ENCODE assay signal across 23 cellular contexts in genomic region chr4:99540287-99540939, GRCh38. TPM values are rescaled to one million over a fixed set of nuclear protein-coding genes. Genes with fewer than 3 reads are reported as not detected.
DNase-seq lines count a peak whose midpoint lies in the region; ATAC-seq, FAIRE-seq and TF ChIP-seq lines count a peak whose summit lies in the region.
"Had no signal": no experiment of that assay in that cellular context is flagged by ENCODE, and none has a peak within 500 bp of the region (broad histone marks: within the 10 kb centered on the region; RNA-seq: fewer than 3 reads in every experiment).

No MANE protein-coding gene starts in this region.

- H3K27me3 ChIP-seq in pancreas: no peaks in the 10 kb centered on the region

- H3K4me2 ChIP-seq in A549: peak overlapping the region; percentile 46

- H3K36me3 ChIP-seq in pancreas: no peaks in the 10 kb centered on the region
- H3K36me3 ChIP-seq: BE2C had no signal

- FAIRE-seq in A549 (lab: Jason Lieb, UNC) (no peak), pancreas (lab: Jason Lieb, UNC) (no peak)
- FAIRE-seq: G401.6, GM12878, GM18507, H54 had no signal

- H3K9me3 ChIP-seq in A549: no peaks in the 10 kb centered on the region
- no peaks in the 10 kb centered on the region for H3K9me3 ChIP-seq in pancreas
- H3K9me3 ChIP-seq: BE2C had no signal

- peak overlapping the region; percentile 31 to 46; a peak in 1 of 6 replicates for H3K27ac ChIP-seq in A549
- peak overlapping the region in 1 of 4 donors; percentile 51 for H3K27ac ChIP-seq in pancreas
- H3K27ac ChIP-seq: 22Rv1 had no signal

- intact Hi-C loops in pancreas (cut with DNase I): no loop called here

- TF ChIP-seq CTCF in A549 (IDR thresholded peaks at IDR 0.05) (no peak), pancreas (IDR thresholded peaks at IDR 0.05) (no peak)

- CTCF ChIA-PET in A549 (lab: Yijun Ruan, JAX): no interaction called here

- POLR2A ChIA-PET in A549 (lab: Yijun Ruan, JAX): no interaction called here

- TF ChIP-seq POLR2A in A549 (IDR thresholded peaks at IDR 0.05; ENCODE audit: low read length): no peak

- H3K4me3 ChIP-seq in A549 (no peak overlapping the region), pancreas (no peak overlapping the region)
- H3K4me3 ChIP-seq: GM12878 had no signal

- no peak for DNase-seq in A549 (ENCODE audit: low read depth in 1 of 2, low spot score in 1 of 2)
- peak; percentile 30 for DNase-seq in NCI-H69 (lab: John Stamatoyannopoulos, UW)
- peak; percentile 18 for DNase-seq in glomerular visceral epithelial cell (ENCODE audit: extremely low spot score)
- no peak for DNase-seq in pancreas
- no peak for DNase-seq in GOT3 (lab: John Stamatoyannopoulos, UW)
- DNase-seq: BE2C; CD4-positive, alpha-beta memory T cell; DND-41; HFFc6; NCI-H1930; NCI-H2171; NCI-H446; NK-92 treated with Interleukin-12 subunit alpha and Interleukin-12 subunit beta, amount 100 ng/mL, for 24 hours; SW 1271 had no signal

- no peak for TF ChIP-seq RAD21 in A549 (conservative IDR thresholded peaks at IDR 0.05 in 1 of 2, IDR thresholded peaks at IDR 0.05 in 1 of 2)

- H3K4me1 ChIP-seq in A549 (peaks cover 18% of the 10 kb centered on the region), pancreas (peaks cover 0 to 13% (median 9%) of the 10 kb centered on the region in 3 donors)

- no peak for TF ChIP-seq EP300 in A549 (IDR thresholded peaks at IDR 0.05)

- ATAC-seq in A549 (no peak), pancreas (peak; percentile 55 to 65 (median 60)), HG03432 (IDR thresholded peaks at IDR 0.05; ENCODE audit: unreplicated experiment) (no peak), HG03039 (IDR thresholded peaks at IDR 0.05; ENCODE audit: unreplicated experiment) (no peak), GM19023 (IDR thresholded peaks at IDR 0.05; ENCODE audit: unreplicated experiment) (no peak)
- ATAC-seq: GM12878 had no signal

TF ChIP-seq in A549, 52 proteins besides CTCF, POLR2A, EP300 and RAD21:
- no peak for TF ChIP-seq ZNF302 (CRISPR knock-in tag; IDR thresholded peaks at IDR 0.05)
- no peak for TF ChIP-seq ZSCAN20 (CRISPR knock-in tag; IDR thresholded peaks at IDR 0.05)
- no peak for TF ChIP-seq RARB (CRISPR knock-in tag; IDR thresholded peaks at IDR 0.05)
- no peak for TF ChIP-seq CBX2 (IDR thresholded peaks at IDR 0.05; ENCODE audit: borderline replicate concordance, low read depth)
- TF ChIP-seq CHD2 (IDR thresholded peaks at IDR 0.05; ENCODE audit: low read length, partially characterized antibody): no peak
- no peak for TF ChIP-seq HOXB13 (CRISPR knock-in tag; IDR thresholded peaks at IDR 0.05; ENCODE audit: low read depth)
- TF ChIP-seq HES2 (IDR thresholded peaks at IDR 0.05): no peak
- no peak for TF ChIP-seq MAFK (IDR thresholded peaks at IDR 0.05; ENCODE audit: partially characterized antibody)
- no peak for TF ChIP-seq SREBF2 (IDR thresholded peaks at IDR 0.05)
- no peak for TF ChIP-seq ATOH8 (CRISPR knock-in tag; IDR thresholded peaks at IDR 0.05; ENCODE audit: low read depth)
- TF ChIP-seq NR3C1 (IDR thresholded peaks at IDR 0.05): no peak
- TF ChIP-seq MAZ (IDR thresholded peaks at IDR 0.05; ENCODE audit: borderline replicate concordance, low read depth, low read length): no peak
- no peak for TF ChIP-seq EHF (CRISPR knock-in tag; IDR thresholded peaks at IDR 0.05)
- no peak for TF ChIP-seq JUNB (IDR thresholded peaks at IDR 0.05)
- TF ChIP-seq KDM1A (IDR thresholded peaks at IDR 0.05; ENCODE audit: low read depth): no peak
- TF ChIP-seq CBX8 (IDR thresholded peaks at IDR 0.05): no peak
- TF ChIP-seq FOXS1 (CRISPR knock-in tag; IDR thresholded peaks at IDR 0.05): no peak
- no peak for TF ChIP-seq RFX5 (IDR thresholded peaks at IDR 0.05)

RNA-seq across cellular contexts. Expression of gene TRMT10A, which starts 23.4 kb away (rescaled TPM):
- 7.2 and 10.6 TPM in 2 replicates for polyA plus RNA-seq in A549 (2011; rRNA removed)
- polyA plus RNA-seq in A549 (2012; cell fraction: cytosol; rRNA removed): 2.0 and 2.2 TPM in 2 replicates
- 0.73 and 1.4 TPM in 2 replicates for polyA plus RNA-seq in A549 (2012; cell fraction: nucleus; rRNA removed)
- 6.1 to 7.4 TPM (median 6.8 TPM) in 3 replicates for polyA plus RNA-seq in A549 (2017; fragmentation: RNase III; extraction: RNeasy Plus Mini Kit Qiagen cat#74134 plus additional on column Dnase treatment)
- polyA minus RNA-seq in A549 (2011; rRNA and poly(A)+ RNA removed): 1.9 and 2.2 TPM in 2 replicates
- 1 to 10 TPM; 2.4 to 4.8 (median 3.3) TPM for total RNA-seq in pancreas
- polyA plus RNA-seq in pancreas: 1 to 10 TPM; 2.3 to 3.9 TPM

RNA-seq across cellular contexts. Expression of gene C4orf17, which starts 29.6 kb away (rescaled TPM):
- polyA plus RNA-seq in A549 (2011; rRNA removed): not detected in 2 replicates
- polyA plus RNA-seq in A549 (2012; cell fraction: cytosol; rRNA removed): not detected in 2 replicates
- not detected in 2 replicates for polyA plus RNA-seq in A549 (2012; cell fraction: nucleus; rRNA removed)
- polyA plus RNA-seq in A549 (2017; fragmentation: RNase III; extraction: RNeasy Plus Mini Kit Qiagen cat#74134 plus additional on column Dnase treatment): not detected in 3 replicates
- not detected in 2 replicates for polyA minus RNA-seq in A549 (2011; rRNA and poly(A)+ RNA removed)
- total RNA-seq in pancreas: not detected
- not detected for polyA plus RNA-seq in pancreas
- total RNA-seq: CD4-positive, alpha-beta memory T cell; GM12878; HFFc6; SK-MEL-5 had no signal
- polyA plus RNA-seq: CD4-positive, alpha-beta memory T cell; GM12878 had no signal

RNA-seq across cellular contexts. Expression of gene MTTP, which starts 34.2 kb away (rescaled TPM):
- polyA plus RNA-seq in A549 (2011; rRNA removed) (0.04 TPM in 1 of 2 replicates, not detected in the other), A549 (2017; fragmentation: RNase III; extraction: RNeasy Plus Mini Kit Qiagen cat#74134 plus additional on column Dnase treatment) (0.03 TPM in 1 of 3 replicates, not detected in the others), pancreas (under 1 TPM in 1 of 2 donors, not detected in 1; 0.05 TPM)
- not detected in 2 replicates for polyA plus RNA-seq in A549 (2012; cell fraction: cytosol; rRNA removed)
- 0.01 TPM in 1 of 2 replicates, not detected in the other for polyA plus RNA-seq in A549 (2012; cell fraction: nucleus; rRNA removed)
- polyA minus RNA-seq in A549 (2011; rRNA and poly(A)+ RNA removed): not detected in 2 replicates
- total RNA-seq in pancreas: under 1 TPM in 2 of 6 donors, not detected in 4; 0.04 to 0.28 TPM
- total RNA-seq: HFFc6 had no signal
- polyA plus RNA-seq: CD4-positive, alpha-beta memory T cell had no signal

Comparison
In these comparisons a context has a peak if more than half of its experiments do, and no peak if none do; other contexts are left out.
1. ATAC-seq: peak in pancreas (4 of 4); none in A549 (0 of 2), HG03432 (single experiment), HG03039 (single experiment) and GM19023 (single experiment).
2. DNase-seq: peak in NCI-H69 (single experiment) and glomerular visceral epithelial cell (single experiment); none in A549 (0 of 2), pancreas (0 of 6) and GOT3 (single experiment).